Comparison of ENCODE assay signal across 24 cellular contexts in genomic region chr9:37549527-37549926, GRCh38. TPM values are rescaled to one million over a fixed set of nuclear protein-coding genes. Genes with fewer than 3 reads are reported as not detected.
DNase-seq lines count a peak whose midpoint lies in the region; ATAC-seq lines count a peak whose summit lies in the region.
"Had no signal": no experiment of that assay in that cellular context is flagged by ENCODE, and none has a peak within 500 bp of the region (broad histone marks: within the 10 kb centered on the region; RNA-seq: fewer than 3 reads in every experiment).

No MANE protein-coding gene starts in this region.

- no peak overlapping the region for H3K4me3 Mint-ChIP-seq in activated T-cell treated with anti-CD3 and anti-CD28 coated beads, Interleukin-2, amount 50 U/mL, for 72 hours
- H3K4me3 Mint-ChIP-seq: activated CD8-positive, alpha-beta T cell treated with anti-CD3 and anti-CD28 coated beads, Interleukin-2, amount 10 ng/mL, durations not matched to agents 7 days and 5 days; CD4-positive, CD25-positive, alpha-beta regulatory T cell; nephron progenitor cell had no signal

- peak overlapping the region; percentile 12 for H3K9ac ChIP-seq in iPS-15b (ENCODE audit: low read depth, low read length)

- H3K36me3 Mint-ChIP-seq in activated T-cell treated with anti-CD3 and anti-CD28 coated beads, Interleukin-2, amount 50 U/mL, for 72 hours (ENCODE audit: insufficient read depth in 2 of 2): no peaks in the 10 kb centered on the region
- H3K36me3 Mint-ChIP-seq: CD4-positive, CD25-positive, alpha-beta regulatory T cell had no signal

- H3K9me3 Mint-ChIP-seq in activated T-cell treated with anti-CD3 and anti-CD28 coated beads, Interleukin-2, amount 50 U/mL, for 72 hours: no peaks in the 10 kb centered on the region
- H3K9me3 Mint-ChIP-seq: CD4-positive, CD25-positive, alpha-beta regulatory T cell had no signal

- no peaks in the 10 kb centered on the region for H3K27me3 Mint-ChIP-seq in activated T-cell treated with anti-CD3 and anti-CD28 coated beads, Interleukin-2, amount 50 U/mL, for 72 hours (ENCODE audit: low read depth)

- no peak for DNase-seq in activated T-cell treated with anti-CD3 and anti-CD28 coated beads, Interleukin-2, amount 50 U/mL, for 72 hours
- no peak for DNase-seq in activated T-cell treated with anti-CD3 and anti-CD28 coated beads, Interleukin-2, amount 50 U/mL, for 1 hour
- DNase-seq in amniotic epithelial cell (ENCODE audit: low read depth) (peak; percentile 12), SK-N-DZ (ENCODE audit: low spot score) (no peak), NCI-H2081 treated with DMSO at 0.1 percent for 48 hours (lab: John Stamatoyannopoulos, UW) (no peak), NCI-H69 (lab: John Stamatoyannopoulos, UW) (no peak)
- no peak for DNase-seq in activated CD4-positive, CD25-positive, alpha-beta regulatory T cell (lab: John Stamatoyannopoulos, UW)
- DNase-seq: 8988T; activated CD8-positive, alpha-beta T cell treated with anti-CD3 and anti-CD28 coated beads, Interleukin-2, amount 10 ng/mL, durations not matched to agents 7 days and 5 days; activated gamma-delta T cell treated with Interleukin-2 at 50 U/mL for 16 hours; body of pancreas; CD4-positive, CD25-positive, alpha-beta regulatory T cell; DND-41; head of caudate nucleus; left cardiac atrium; NCI-H1105 treated with DMSO at 0.1 percent for 48 hours; NCI-H1930; NCI-H526; nephron progenitor cell; spleen; stimulated activated CD4-positive, alpha-beta T cell treated with anti-CD3 and anti-CD28 coated beads, Interleukin-2, amount 100 ng/mL, for 48 hours; T-helper 2 cell had no signal

- no peak overlapping the region for H3K4me3 ChIP-seq in iPS-15b (ENCODE audit: low read depth, low read length)
- H3K4me3 ChIP-seq: body of pancreas, spleen had no signal

- no peaks in the 10 kb centered on the region for H3K36me3 ChIP-seq in iPS-15b (ENCODE audit: control insufficient read depth, insufficient read depth, low read length)

- no peaks in the 10 kb centered on the region for H3K9me3 ChIP-seq in iPS-15b (ENCODE audit: control insufficient read depth, insufficient read depth, low read length)
- H3K9me3 ChIP-seq: body of pancreas, spleen had no signal

- no peak for ATAC-seq in activated T-cell treated with anti-CD3 and anti-CD28 coated beads, Interleukin-2, amount 50 U/mL, for 72 hours (replicated peaks in 1 of 2)
- ATAC-seq: activated CD8-positive, alpha-beta T cell treated with anti-CD3 and anti-CD28 coated beads, Interleukin-2, amount 10 ng/mL, durations not matched to agents 7 days and 5 days; body of pancreas; left cardiac atrium; SK-N-SH treated with all-trans-retinoic acid at 6 μM for 48 hours had no signal

- no peaks in the 10 kb centered on the region for H3K27me3 ChIP-seq in iPS-15b (ENCODE audit: control insufficient read depth, insufficient read depth, low read length)
- H3K27me3 ChIP-seq: body of pancreas, spleen had no signal

- no peaks in the 10 kb centered on the region for H3K4me1 ChIP-seq in iPS-15b (ENCODE audit: control insufficient read depth, insufficient read depth, low read length)
- H3K4me1 ChIP-seq: body of pancreas had no signal

- H3K4me1 Mint-ChIP-seq in activated T-cell treated with anti-CD3 and anti-CD28 coated beads, Interleukin-2, amount 50 U/mL, for 72 hours (ENCODE audit: low read depth): no peaks in the 10 kb centered on the region
- H3K4me1 Mint-ChIP-seq: nephron progenitor cell had no signal

- H3K27ac Mint-ChIP-seq in activated T-cell treated with anti-CD3 and anti-CD28 coated beads, Interleukin-2, amount 50 U/mL, for 72 hours: peak overlapping the region; percentile 47
- H3K27ac Mint-ChIP-seq: activated CD8-positive, alpha-beta T cell treated with anti-CD3 and anti-CD28 coated beads, Interleukin-2, amount 10 ng/mL, durations not matched to agents 7 days and 5 days; nephron progenitor cell had no signal

RNA-seq across cellular contexts. Expression of gene FBXO10, which starts 26.7 kb away (rescaled TPM):
- 1 to 10 TPM; 5.0 to 5.2 TPM for total RNA-seq in activated T-cell treated with anti-CD3 and anti-CD28 coated beads, Interleukin-2, amount 50 U/mL, for 72 hours
- 13.7 and 15.8 TPM in 2 replicates for polyA plus RNA-seq in SK-N-DZ (2014; cell fraction: cytosol; rRNA removed)
- 23.1 and 25.5 TPM in 2 replicates for polyA plus RNA-seq in SK-N-DZ (2014; cell fraction: nucleus; rRNA removed)

RNA-seq across cellular contexts. Expression of gene TOMM5, which starts 42.9 kb away (rescaled TPM):
- total RNA-seq in activated T-cell treated with anti-CD3 and anti-CD28 coated beads, Interleukin-2, amount 50 U/mL, for 72 hours: 10 to 100 TPM; 65.7 to 75.7 TPM
- 443 and 454 TPM in 2 replicates for polyA plus RNA-seq in SK-N-DZ (2014; cell fraction: cytosol; rRNA removed)
- polyA plus RNA-seq in SK-N-DZ (2014; cell fraction: nucleus; rRNA removed): 310 and 362 TPM in 2 replicates
